Comparison of ENCODE assay signal across 11 cellular contexts in genomic region chr22:26648761-26649363, GRCh38. TPM values are rescaled to one million over a fixed set of nuclear protein-coding genes. Genes with fewer than 3 reads are reported as not detected.
DNase-seq lines count a peak whose midpoint lies in the region; ATAC-seq and TF ChIP-seq lines count a peak whose summit lies in the region.
"Had no signal": no experiment of that assay in that cellular context is flagged by ENCODE, and none has a peak within 500 bp of the region (broad histone marks: within the 10 kb centered on the region; RNA-seq: fewer than 3 reads in every experiment).

No MANE protein-coding gene starts in this region.

- CTCF ChIA-PET in GM10248 (lab: Yijun Ruan, JAX), result no interaction called here

- no peaks in the 10 kb centered on the region for H3K9me3 Mint-ChIP-seq in T-helper 2 cell treated with Interferon-gamma antibody and Interleukin-4, amounts not matched to agents 5 μg/mL and 100 μg/mL, for 36 hours
- no peaks in the 10 kb centered on the region for H3K9me3 Mint-ChIP-seq in activated naive CD8-positive, alpha-beta T cell treated with anti-CD3 and anti-CD28 coated beads, Interleukin-2, amount 10 ng/mL, durations not matched to agents 7 days and 5 days
- H3K9me3 Mint-ChIP-seq in nephron progenitor cell, result no peaks in the 10 kb centered on the region
- H3K9me3 Mint-ChIP-seq: activated B cell treated with CpG ODN at 0.5 μM for 24 hours had no signal

- no peak for DNase-seq in T-helper 2 cell treated with Interferon-gamma antibody and Interleukin-4, amounts not matched to agents 5 μg/mL and 100 μg/mL, for 36 hours (ENCODE audit: low spot score)
- DNase-seq in T-helper 2 cell (no peak), MV-4-11 (lab: John Stamatoyannopoulos, UW) (peak; percentile 82), nephron progenitor cell (no peak), GM10248 (ENCODE audit: extremely low spot score) (no peak), GM10266 (ENCODE audit: extremely low spot score) (no peak)
- DNase-seq in activated naive CD8-positive, alpha-beta T cell treated with anti-CD3 and anti-CD28 coated beads, Interleukin-2, amount 10 ng/mL, durations not matched to agents 7 days and 5 days, result no peak
- DNase-seq: activated B cell treated with CpG ODN at 0.5 μM for 24 hours, thyroid gland had no signal

- peaks cover 12% of the 10 kb centered on the region for H3K27me3 Mint-ChIP-seq in T-helper 2 cell treated with Interferon-gamma antibody and Interleukin-4, amounts not matched to agents 5 μg/mL and 100 μg/mL, for 36 hours (ENCODE audit: low read depth)
- peaks cover 8% of the 10 kb centered on the region for H3K27me3 Mint-ChIP-seq in activated naive CD8-positive, alpha-beta T cell treated with anti-CD3 and anti-CD28 coated beads, Interleukin-2, amount 10 ng/mL, durations not matched to agents 7 days and 5 days
- H3K27me3 Mint-ChIP-seq in nephron progenitor cell (ENCODE audit: low read depth, poor library complexity), result peaks cover 86% of the 10 kb centered on the region

- peak overlapping the region; percentile 9 for H3K27ac Mint-ChIP-seq in T-helper 2 cell treated with Interferon-gamma antibody and Interleukin-4, amounts not matched to agents 5 μg/mL and 100 μg/mL, for 36 hours
- peak overlapping the region; percentile 86 for H3K27ac Mint-ChIP-seq in activated naive CD8-positive, alpha-beta T cell treated with anti-CD3 and anti-CD28 coated beads, Interleukin-2, amount 10 ng/mL, durations not matched to agents 7 days and 5 days
- H3K27ac Mint-ChIP-seq in nephron progenitor cell, result no peak overlapping the region
- H3K27ac Mint-ChIP-seq: activated B cell treated with CpG ODN at 0.5 μM for 24 hours had no signal

- H3K4me1 Mint-ChIP-seq in T-helper 2 cell treated with Interferon-gamma antibody and Interleukin-4, amounts not matched to agents 5 μg/mL and 100 μg/mL, for 36 hours (ENCODE audit: low read depth), result peaks cover 57% of the 10 kb centered on the region
- H3K4me1 Mint-ChIP-seq in activated naive CD8-positive, alpha-beta T cell treated with anti-CD3 and anti-CD28 coated beads, Interleukin-2, amount 10 ng/mL, durations not matched to agents 7 days and 5 days, result peaks cover 56% of the 10 kb centered on the region
- peaks cover 56% of the 10 kb centered on the region for H3K4me1 Mint-ChIP-seq in nephron progenitor cell

- no peak for ATAC-seq in activated naive CD8-positive, alpha-beta T cell treated with anti-CD3 and anti-CD28 coated beads, Interleukin-2, amount 10 ng/mL, durations not matched to agents 7 days and 5 days (ENCODE audit: low read depth)
- ATAC-seq in HG02938 (IDR thresholded peaks at IDR 0.05; ENCODE audit: unreplicated experiment), result no peak

- H3K36me3 Mint-ChIP-seq in T-helper 2 cell treated with Interferon-gamma antibody and Interleukin-4, amounts not matched to agents 5 μg/mL and 100 μg/mL, for 36 hours (ENCODE audit: low read depth), result no peaks in the 10 kb centered on the region
- no peaks in the 10 kb centered on the region for H3K36me3 Mint-ChIP-seq in activated naive CD8-positive, alpha-beta T cell treated with anti-CD3 and anti-CD28 coated beads, Interleukin-2, amount 10 ng/mL, durations not matched to agents 7 days and 5 days
- H3K36me3 Mint-ChIP-seq in nephron progenitor cell (ENCODE audit: low read depth), result no peaks in the 10 kb centered on the region

- POLR2A ChIA-PET in activated naive CD8-positive, alpha-beta T cell treated with anti-CD3 and anti-CD28 coated beads, Interleukin-2, amount 10 ng/mL, durations not matched to agents 7 days and 5 days (lab: Charles Lee), result interaction anchor here (0.7 to 1.4 kb wide), 2 partner anchors 18 to 165 kb away, joined by 3 read pairs; partner anchors contain the start of genes HPS4 and SRRD
- POLR2A ChIA-PET in GM10248 (lab: Yijun Ruan, JAX), result no interaction called here

- TF ChIP-seq CTCF in nephron progenitor cell (IDR thresholded peaks at IDR 0.05) (no peak), GM10248 (IDR thresholded peaks at IDR 0.05; ENCODE audit: control extremely low read depth, extremely low read depth, low read depth, missing control alignments) (no peak), GM10266 (IDR thresholded peaks at IDR 0.05; ENCODE audit: control insufficient read depth, insufficient read depth, low read depth, missing control alignments) (no peak)

- H3K4me3 Mint-ChIP-seq in T-helper 2 cell treated with Interferon-gamma antibody and Interleukin-4, amounts not matched to agents 5 μg/mL and 100 μg/mL, for 36 hours, result peak overlapping the region; percentile 73
- peak overlapping the region; percentile 71 for H3K4me3 Mint-ChIP-seq in activated naive CD8-positive, alpha-beta T cell treated with anti-CD3 and anti-CD28 coated beads, Interleukin-2, amount 10 ng/mL, durations not matched to agents 7 days and 5 days
- H3K4me3 Mint-ChIP-seq in nephron progenitor cell, result peak overlapping the region; percentile 72
- H3K4me3 Mint-ChIP-seq: activated B cell treated with CpG ODN at 0.5 μM for 24 hours had no signal

RNA-seq across cellular contexts. Expression of gene MIAT, which starts 8.5 kb away (rescaled TPM):
- 100 to 1,000 TPM; 190 to 229 TPM for total RNA-seq in activated naive CD8-positive, alpha-beta T cell treated with anti-CD3 and anti-CD28 coated beads, Interleukin-2, amount 10 ng/mL, durations not matched to agents 7 days and 5 days

RNA-seq across cellular contexts. Expression of gene CRYBA4, which starts 27.1 kb away (rescaled TPM):
- total RNA-seq in activated naive CD8-positive, alpha-beta T cell treated with anti-CD3 and anti-CD28 coated beads, Interleukin-2, amount 10 ng/mL, durations not matched to agents 7 days and 5 days, result not detected
- total RNA-seq: activated B cell treated with CpG ODN at 0.5 μM for 24 hours, NCI-H460, thyroid gland had no signal

RNA-seq across cellular contexts. Expression of gene CRYBB1, which starts 31.0 kb away (rescaled TPM):
- not detected for total RNA-seq in activated naive CD8-positive, alpha-beta T cell treated with anti-CD3 and anti-CD28 coated beads, Interleukin-2, amount 10 ng/mL, durations not matched to agents 7 days and 5 days
- total RNA-seq: activated B cell treated with CpG ODN at 0.5 μM for 24 hours, NCI-H460 had no signal

RNA-seq across cellular contexts. Expression of gene TPST2, which starts 58.9 kb away (rescaled TPM):
- 10 to 100 TPM; 54.8 to 58.5 TPM for total RNA-seq in activated naive CD8-positive, alpha-beta T cell treated with anti-CD3 and anti-CD28 coated beads, Interleukin-2, amount 10 ng/mL, durations not matched to agents 7 days and 5 days
